ENCODE assay signal across 18 cellular contexts in genomic region chr3:56005196-56005805, GRCh38.
DNase-seq lines count a peak whose midpoint lies in the region; ATAC-seq, FAIRE-seq and TF ChIP-seq lines count a peak whose summit lies in the region.
"Had no signal": no experiment of that assay in that cellular context is flagged by ENCODE, and none has a peak within 500 bp of the region (broad histone marks: within the 10 kb centered on the region; RNA-seq: fewer than 3 reads in every experiment).

No MANE protein-coding gene starts in this region.

- no peak for TF ChIP-seq POLR2A in NB4 (IDR thresholded peaks at IDR 0.05; ENCODE audit: extremely low read depth, insufficient read length)

- no peak for TF ChIP-seq CTCF in NB4 (IDR thresholded peaks at IDR 0.05; ENCODE audit: low read depth, low read length)
- no peak for TF ChIP-seq CTCF in bronchial epithelial cell (IDR thresholded peaks at IDR 0.05; ENCODE audit: insufficient read depth, low read length, severe bottlenecking)

- no peaks in the 10 kb centered on the region for H3K36me3 ChIP-seq in bronchial epithelial cell (ENCODE audit: control insufficient read depth, insufficient read depth, low read length)
- H3K36me3 ChIP-seq: neural progenitor cell had no signal

- intact Hi-C loops in posterior cingulate gyrus (cut with DNase I) = no loop called here

- H3K4me3 ChIP-seq in NB4 (ENCODE audit: low read depth, low read length) = no peak overlapping the region
- H3K4me3 ChIP-seq in bronchial epithelial cell (ENCODE audit: low read depth, low read length) = no peak overlapping the region
- H3K4me3 ChIP-seq: neural progenitor cell had no signal

- H3K27me3 ChIP-seq in bronchial epithelial cell (ENCODE audit: control insufficient read depth, insufficient read depth, low read length) = no peaks in the 10 kb centered on the region
- H3K27me3 ChIP-seq: neural progenitor cell had no signal

- no peak for FAIRE-seq in bronchial epithelial cell (lab: Jason Lieb, UNC)

- ATAC-seq in GM21423 (IDR thresholded peaks at IDR 0.05; ENCODE audit: unreplicated experiment) = no peak
- ATAC-seq: activated CD8-positive, alpha-beta T cell treated with anti-CD3 and anti-CD28 coated beads, Interleukin-2, amount 10 ng/mL, durations not matched to agents 7 days and 5 days; SK-N-SH treated with all-trans-retinoic acid at 6 μM for 48 hours had no signal

- DNase-seq in NCI-H2107 treated with DMSO at 0.1 percent for 48 hours (lab: John Stamatoyannopoulos, UW; ENCODE audit: unreplicated experiment) (peak; percentile 19), NCI-H2107 (lab: John Stamatoyannopoulos, UW) (no peak), NB4 (ENCODE audit: low read depth) (peak; percentile 3), bronchial epithelial cell (ENCODE audit: low read depth) (peak; percentile 89), renal cortical epithelial cell (ENCODE audit: low read depth) (peak; percentile 92), posterior cingulate gyrus (no peak), DMS153 (lab: John Stamatoyannopoulos, UW) (no peak)
- DNase-seq: activated CD8-positive, alpha-beta T cell treated with anti-CD3 and anti-CD28 coated beads, Interleukin-2, amount 10 ng/mL, durations not matched to agents 7 days and 5 days; activated naive CD4-positive, alpha-beta T cell treated with anti-CD3 and anti-CD28 coated beads for 36 hours; activated T-cell treated with anti-CD3 and anti-CD28 coated beads, Interleukin-2, amount 50 U/mL, for 24 hours; anterior cingulate cortex; DMS79 treated with DMSO at 0.1 percent for 48 hours; effector memory CD4-positive, alpha-beta T cell; NCI-H1694; NCI-H2227 treated with DMSO at 0.1 percent for 48 hours had no signal

Comparison
In these comparisons a context has a peak if more than half of its experiments do, and no peak if none do; other contexts are left out.
1. DNase-seq: peak in NCI-H2107 treated with DMSO at 0.1 percent for 48 hours (single experiment), NB4 (single experiment), bronchial epithelial cell (single experiment) and renal cortical epithelial cell (single experiment); none in NCI-H2107 (single experiment), posterior cingulate gyrus (0 of 10) and DMS153 (single experiment).